In genomic region chr2:15814406-15814805, GRCh38 we compare ENCODE assay signal across 14 cellular contexts.
"Had no signal": no experiment of that assay in that cellular context is flagged by ENCODE, and none has a peak within 500 bp of the region (broad histone marks: within the 10 kb centered on the region; RNA-seq: fewer than 3 reads in every experiment).

No MANE protein-coding gene starts in this region.

- H3K9me3 ChIP-seq: neutrophil, sigmoid colon, stomach had no signal

- ATAC-seq: esophagus mucosa; left colon; natural killer cell treated with Interleukin-12 subunit alpha and Interleukin-12 subunit beta and Interleukin-15 and Interleukin-18, amount 100 ng/mL, for 72 hours had no signal

- H3K27ac ChIP-seq: neutrophil, sigmoid colon, stomach had no signal

- H3K27me3 ChIP-seq: sigmoid colon had no signal

- DNase-seq: cortex of kidney; effector memory CD4-positive, alpha-beta T cell; left colon; mammary epithelial cell; sigmoid colon; stimulated activated CD4-positive, alpha-beta T cell treated with anti-CD3 and anti-CD28 coated beads, Interleukin-12 subunit alpha, Interleukin-12 subunit beta, amount 100 ng/mL, for 4 hours; stimulated activated naive CD4-positive, alpha-beta T cell; stomach; substantia nigra; trophoblast cell had no signal

- H3K36me3 ChIP-seq: neutrophil, sigmoid colon, stomach had no signal

- H3K4me1 ChIP-seq: sigmoid colon, stomach had no signal

- H3K4me3 ChIP-seq: sigmoid colon, skin epidermis, stomach had no signal
